Comparison of ENCODE assay signal across 8 cellular contexts in the genomic region with DNA sequence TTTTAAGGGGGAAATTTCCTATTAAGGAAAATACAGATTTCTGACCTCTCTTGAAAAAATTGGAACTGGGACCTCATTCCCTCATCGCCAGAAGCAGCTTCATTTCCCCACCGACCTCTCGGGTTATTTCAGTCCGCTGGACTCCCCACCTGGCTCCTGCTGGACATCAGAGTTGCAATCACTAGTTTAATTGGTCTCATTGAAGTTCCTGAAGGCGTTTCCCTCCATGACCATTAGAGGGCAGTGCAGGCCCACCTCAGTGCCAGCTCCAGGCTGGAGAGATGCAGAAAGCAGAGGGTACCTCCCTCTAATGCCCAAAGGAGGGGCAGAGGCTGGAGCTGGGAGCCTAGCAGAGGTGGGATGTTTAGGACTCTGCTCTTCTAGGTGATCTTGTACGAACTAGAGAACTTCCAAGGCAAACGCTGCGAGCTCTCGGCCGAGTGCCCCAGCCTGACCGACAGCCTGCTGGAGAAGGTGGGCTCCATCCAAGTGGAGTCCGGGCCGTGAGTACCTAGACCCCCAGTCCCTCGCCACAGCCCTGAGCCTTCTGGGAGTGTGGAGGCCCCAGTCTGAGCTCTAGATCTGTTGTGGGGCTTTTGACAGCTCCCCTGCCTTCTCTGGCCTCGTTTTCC. TPM values are rescaled to one million over a fixed set of nuclear protein-coding genes. Genes with fewer than 3 reads are reported as not detected.
DNase-seq lines count a peak whose midpoint lies in the region; ATAC-seq and TF ChIP-seq lines count a peak whose summit lies in the region.

No MANE protein-coding gene starts in this region.

- H3F3A ChIP-seq in PC-9 (ENCODE audit: insufficient read depth, low read depth), result peaks cover 2% of the 10 kb centered on the region; the same call in 1 of the 2 replicates

- peaks cover 3% of the 10 kb centered on the region; the same call in 1 of the 2 replicates for H4K20me1 ChIP-seq in PC-9 (ENCODE audit: insufficient read depth)

- H3K4me3 ChIP-seq in PC-9, result no peak overlapping the region
- no peak overlapping the region for H3K4me3 ChIP-seq in fibroblast of villous mesenchyme (ENCODE audit: low read depth, low read length)
- no peak overlapping the region for H3K4me3 ChIP-seq in upper lobe of right lung

- H3K4me2 ChIP-seq in PC-9, result no peak overlapping the region

- no peak overlapping the region for H3K27ac Mint-ChIP-seq in activated T-cell treated with anti-CD3 and anti-CD28 coated beads, Interleukin-2, amount 50 U/mL, for 72 hours

- H3K4me1 Mint-ChIP-seq in activated T-cell treated with anti-CD3 and anti-CD28 coated beads, Interleukin-2, amount 50 U/mL, for 72 hours (ENCODE audit: low read depth), result peaks cover 5% of the 10 kb centered on the region

- no peaks in the 10 kb centered on the region for H3K4me1 ChIP-seq in PC-9 (replicated peaks; ENCODE audit: insufficient read depth)
- no peaks in the 10 kb centered on the region for H3K4me1 ChIP-seq in upper lobe of right lung

- H2AFZ ChIP-seq in PC-9, result no peak overlapping the region

- H3K27ac ChIP-seq in PC-9, result no peak overlapping the region
- H3K27ac ChIP-seq in upper lobe of right lung, result no peak overlapping the region

- no peaks in the 10 kb centered on the region for H3K9me2 ChIP-seq in PC-9 (ENCODE audit: insufficient read depth)

- H3K27me3 ChIP-seq in PC-9 (ENCODE audit: insufficient read depth, low read depth) (no peaks in the 10 kb centered on the region), upper lobe of right lung (no peaks in the 10 kb centered on the region)

- H3K9me3 ChIP-seq in PC-9 (ENCODE audit: insufficient read depth, low read depth) (no peaks in the 10 kb centered on the region), upper lobe of right lung (no peaks in the 10 kb centered on the region)

- intact Hi-C loops in PC-9 (cut with micrococcal nuclease; ENCODE audit: unreplicated experiment) (loop anchor here (10.0 kb wide), 1 partner anchor 572 kb away; no protein-coding TSS in a partner anchor), upper lobe of right lung (cut with DNase I) (no loop called here)

- POLR2A ChIA-PET in PC-9 (lab: Charles Lee; ENCODE audit: unreplicated experiment), result no interaction called here

- DNase-seq in CD1c-positive myeloid dendritic cell (ENCODE audit: extremely low spot score), result peak; percentile 57
- DNase-seq in HT-29 (ENCODE audit: low spot score), result peak; percentile 80
- DNase-seq in PC-9, result peak; percentile 51 to 55
- DNase-seq in activated T-cell treated with anti-CD3 and anti-CD28 coated beads, Interleukin-2, amount 50 U/mL, for 72 hours, result peak; percentile 55 to 67
- DNase-seq in fibroblast of villous mesenchyme (ENCODE audit: low read depth), result peak; percentile 46
- peak in 39 of 56 donors; percentile 1 to 71 (median 13) for DNase-seq in nucleus accumbens (lab: John Stamatoyannopoulos, UW)
- DNase-seq in upper lobe of right lung, result peak; percentile 67

- no peaks in the 10 kb centered on the region for H3K9me3 Mint-ChIP-seq in activated T-cell treated with anti-CD3 and anti-CD28 coated beads, Interleukin-2, amount 50 U/mL, for 72 hours

- H3K36me3 Mint-ChIP-seq in activated T-cell treated with anti-CD3 and anti-CD28 coated beads, Interleukin-2, amount 50 U/mL, for 72 hours (ENCODE audit: insufficient read depth in 2 of 2), result no peaks in the 10 kb centered on the region

- BruUV-seq in PC-9 (replicated peaks; lab: Mats Ljungman, UMichigan), result no TSS peak

- H3K36me3 ChIP-seq in PC-9 (ENCODE audit: low read depth), result no peaks in the 10 kb centered on the region
- H3K36me3 ChIP-seq in upper lobe of right lung, result no peaks in the 10 kb centered on the region

- H3K4me3 Mint-ChIP-seq in activated T-cell treated with anti-CD3 and anti-CD28 coated beads, Interleukin-2, amount 50 U/mL, for 72 hours, result no peak overlapping the region

- H3K27me3 Mint-ChIP-seq in activated T-cell treated with anti-CD3 and anti-CD28 coated beads, Interleukin-2, amount 50 U/mL, for 72 hours (ENCODE audit: low read depth), result no peaks in the 10 kb centered on the region

- CTCF ChIA-PET in PC-9 (lab: Charles Lee), result no interaction called here

- peak; percentile 34 to 47 for ATAC-seq in activated T-cell treated with anti-CD3 and anti-CD28 coated beads, Interleukin-2, amount 50 U/mL, for 72 hours (replicated peaks in 1 of 2)
- ATAC-seq in upper lobe of right lung (peak; percentile 83), HG03342 (IDR thresholded peaks at IDR 0.05; ENCODE audit: unreplicated experiment) (no peak)

- peak; percentile 88 for TF ChIP-seq CTCF in PC-9 (conservative IDR thresholded peaks at IDR 0.05)
- peak; percentile 92 for TF ChIP-seq CTCF in fibroblast of villous mesenchyme (IDR thresholded peaks at IDR 0.05; ENCODE audit: insufficient read depth, low read depth, low read length)
- TF ChIP-seq CTCF in upper lobe of right lung (IDR thresholded peaks at IDR 0.05), result peak; percentile 89

- H3K79me2 ChIP-seq in PC-9 (ENCODE audit: low read depth), result no peaks in the 10 kb centered on the region

RNA-seq across cellular contexts. Expression of a gene that starts 2.7 kb away (rescaled TPM):
- 0.46 TPM in 1 of 2 replicates, not detected in the other for total RNA-seq in HT-29 (2014; rRNA removed; shearing (Covaris generic))
- total RNA-seq in PC-9 (2021) (0.85 and 2.1 TPM in 2 replicates), fibroblast of villous mesenchyme (not detected in 2 replicates), upper lobe of right lung (0.72 TPM)
- total RNA-seq in activated T-cell treated with anti-CD3 and anti-CD28 coated beads, Interleukin-2, amount 50 U/mL, for 72 hours, result under 1 TPM; 0.30 to 0.77 TPM

RNA-seq across cellular contexts. Expression of a gene that starts 17.0 kb away (rescaled TPM):
- not detected in 2 replicates for total RNA-seq in HT-29 (2014; rRNA removed; shearing (Covaris generic))
- total RNA-seq in PC-9 (2021), result 1.0 TPM in 2 replicates
- total RNA-seq in activated T-cell treated with anti-CD3 and anti-CD28 coated beads, Interleukin-2, amount 50 U/mL, for 72 hours, result under 1 TPM in 1 of 2 donors, not detected in 1; 0.51 TPM
- not detected in 2 replicates for total RNA-seq in fibroblast of villous mesenchyme
- total RNA-seq in upper lobe of right lung, result not detected

Comparison
In these comparisons a context has a peak if more than half of its experiments do, and no peak if none do; other contexts are left out.
1. DNase-seq: peak in every context shown above with its lines; median percentile 80 in HT-29; 67 in upper lobe of right lung; 61 in activated T-cell treated with anti-CD3 and anti-CD28 coated beads, Interleukin-2, amount 50 U/mL, for 72 hours; 57 in CD1c-positive myeloid dendritic cell; 53 in PC-9; 46 in fibroblast of villous mesenchyme; 13 in nucleus accumbens.